15 cellular contexts compared by ENCODE assay signal in the genomic region with DNA sequence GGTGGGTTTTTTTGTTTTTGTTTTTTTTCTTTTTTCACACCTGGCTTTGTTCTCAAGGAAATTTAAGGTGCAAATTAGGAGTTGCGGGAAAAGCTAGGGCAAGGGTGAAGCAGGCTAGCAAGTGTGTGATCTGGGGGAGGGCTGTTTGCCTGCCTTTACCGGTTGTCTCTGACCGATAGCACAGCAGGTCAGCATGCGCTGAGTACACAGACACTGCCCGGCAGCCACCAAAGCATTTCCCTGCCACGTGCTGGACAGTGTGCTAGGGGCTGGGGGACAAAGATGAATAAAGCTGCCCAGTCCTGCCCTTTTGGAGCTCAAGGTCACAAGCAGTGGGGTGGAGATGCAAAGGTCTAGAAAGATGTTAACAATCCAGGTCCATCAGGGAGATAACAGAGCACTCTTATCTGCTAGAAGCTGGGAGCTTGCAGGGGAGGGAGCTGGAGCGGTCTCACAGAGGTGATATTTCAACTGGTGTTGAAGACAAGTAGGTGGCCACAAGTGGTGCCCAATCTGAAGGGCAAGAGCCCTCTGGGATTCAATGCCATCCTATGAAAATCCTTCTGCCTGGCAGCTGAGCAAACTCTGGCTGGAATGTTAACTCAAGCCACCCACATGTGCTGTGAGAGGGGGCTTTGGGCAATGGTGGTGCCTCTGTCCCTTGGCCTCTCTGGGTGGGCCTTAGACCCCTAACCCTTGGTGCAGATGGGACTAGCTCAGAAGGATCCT. TPM values are rescaled to one million over a fixed set of nuclear protein-coding genes. Genes with fewer than 3 reads are reported as not detected.
DNase-seq lines count a peak whose midpoint lies in the region; ATAC-seq and TF ChIP-seq lines count a peak whose summit lies in the region.
"Had no signal": no experiment of that assay in that cellular context is flagged by ENCODE, and none has a peak within 500 bp of the region (broad histone marks: within the 10 kb centered on the region; RNA-seq: fewer than 3 reads in every experiment).

No MANE protein-coding gene starts in this region.

- H3K27ac Mint-ChIP-seq in nephron (peak overlapping the region; percentile 4 to 75 (median 49)), osteocyte (ENCODE audit: unreplicated experiment) (no peak overlapping the region)
- no peak overlapping the region for H3K27ac Mint-ChIP-seq in stimulated activated naive CD8-positive, alpha-beta T cell treated with anti-CD3 and anti-CD28 coated beads, Interleukin-15, amount 100 ng/mL, for 72 hours
- H3K27ac Mint-ChIP-seq: activated T-helper 1 cell treated with anti-CD3 and anti-CD28 coated beads, Interleukin-12 subunit alpha, Interleukin-12 subunit beta, Interleukin-2, Interleukin-4 antibody, amounts not matched to agents 30 ng/mL and 10 ng/mL and 1 ng/mL, durations not matched to agents 14 hours and 24 hours and 36 hours had no signal

- H3K36me3 ChIP-seq in heart right ventricle: no peaks in the 10 kb centered on the region
- H3K36me3 ChIP-seq in ascending aorta: no peaks in the 10 kb centered on the region
- H3K36me3 ChIP-seq: thyroid gland had no signal

- H3K4me1 Mint-ChIP-seq in nephron (peaks cover 36% of the 10 kb centered on the region), osteocyte (ENCODE audit: unreplicated experiment) (peaks cover 4% of the 10 kb centered on the region)
- peaks cover 27% of the 10 kb centered on the region for H3K4me1 Mint-ChIP-seq in stimulated activated naive CD8-positive, alpha-beta T cell treated with anti-CD3 and anti-CD28 coated beads, Interleukin-15, amount 100 ng/mL, for 72 hours

- intact Hi-C loops in heart right ventricle (cut with DNase I) (loop anchor here in 8 of 10 donors (2.0 to 10.0 kb wide), 7 partner anchors 61 to 247 kb away; partner anchors contain the start of genes LRRC73 (in 1 of the 8), POLR1C (in 1 of the 8) and YIPF3 (in 1 of the 8)), ascending aorta (cut with DNase I) (no loop called here)

- H3K27me3 ChIP-seq in heart right ventricle (peaks cover 0 to 35% (median 9%) of the 10 kb centered on the region in 7 donors), ascending aorta (peaks cover 7% of the 10 kb centered on the region)
- H3K27me3 ChIP-seq: thyroid gland had no signal

- WGBS in heart right ventricle, 2 donors: 63 to 69% methylated on average over 7 of the region's 7 CpGs

- H3K36me3 Mint-ChIP-seq in nephron (ENCODE audit: low read depth) (no peaks in the 10 kb centered on the region), osteocyte (ENCODE audit: unreplicated experiment) (no peaks in the 10 kb centered on the region)

- peak in 7 of 8 donors; percentile 2 to 50 (median 39) for ATAC-seq in heart right ventricle
- ATAC-seq in GM19467 (IDR thresholded peaks at IDR 0.05; ENCODE audit: unreplicated experiment): no peak
- ATAC-seq in stimulated activated naive CD8-positive, alpha-beta T cell treated with anti-CD3 and anti-CD28 coated beads, Interleukin-15, amount 100 ng/mL, for 72 hours: no peak

- H3K4me3 Mint-ChIP-seq in nephron (peak overlapping the region in 1 of 3 experiments; percentile 58), osteocyte (ENCODE audit: unreplicated experiment) (no peak overlapping the region)
- H3K4me3 Mint-ChIP-seq in stimulated activated naive CD8-positive, alpha-beta T cell treated with anti-CD3 and anti-CD28 coated beads, Interleukin-15, amount 100 ng/mL, for 72 hours: no peak overlapping the region
- H3K4me3 Mint-ChIP-seq: activated T-helper 1 cell treated with anti-CD3 and anti-CD28 coated beads, Interleukin-12 subunit alpha, Interleukin-12 subunit beta, Interleukin-2, Interleukin-4 antibody, amounts not matched to agents 30 ng/mL and 10 ng/mL and 1 ng/mL, durations not matched to agents 14 hours and 24 hours and 36 hours had no signal

- H3K4me1 ChIP-seq in heart right ventricle (peaks cover 6 to 37% (median 23%) of the 10 kb centered on the region in 9 donors), ascending aorta (no peaks in the 10 kb centered on the region)

- H3K4me3 ChIP-seq in heart right ventricle (no peak overlapping the region), ascending aorta (no peak overlapping the region)
- H3K4me3 ChIP-seq: thyroid gland had no signal

- no peaks in the 10 kb centered on the region for H3K9me3 Mint-ChIP-seq in nephron
- H3K9me3 Mint-ChIP-seq in stimulated activated naive CD8-positive, alpha-beta T cell treated with anti-CD3 and anti-CD28 coated beads, Interleukin-15, amount 100 ng/mL, for 72 hours: no peaks in the 10 kb centered on the region
- H3K9me3 Mint-ChIP-seq in osteocyte (ENCODE audit: unreplicated experiment): no peaks in the 10 kb centered on the region
- H3K9me3 Mint-ChIP-seq: activated T-helper 1 cell treated with anti-CD3 and anti-CD28 coated beads, Interleukin-12 subunit alpha, Interleukin-12 subunit beta, Interleukin-2, Interleukin-4 antibody, amounts not matched to agents 30 ng/mL and 10 ng/mL and 1 ng/mL, durations not matched to agents 14 hours and 24 hours and 36 hours had no signal

- peaks cover 45% of the 10 kb centered on the region for H3K27me3 Mint-ChIP-seq in nephron (ENCODE audit: low read depth)
- H3K27me3 Mint-ChIP-seq in stimulated activated naive CD8-positive, alpha-beta T cell treated with anti-CD3 and anti-CD28 coated beads, Interleukin-15, amount 100 ng/mL, for 72 hours: peaks cover 43% of the 10 kb centered on the region
- peaks cover 17% of the 10 kb centered on the region for H3K27me3 Mint-ChIP-seq in osteocyte (ENCODE audit: unreplicated experiment)

- H3K27ac ChIP-seq in heart right ventricle: peak overlapping the region in 9 of 10 donors; percentile 62 to 84 (median 73)
- no peak overlapping the region for H3K27ac ChIP-seq in ascending aorta

- H3K9me3 ChIP-seq in heart right ventricle (no peaks in the 10 kb centered on the region), ascending aorta (no peaks in the 10 kb centered on the region)
- H3K9me3 ChIP-seq: thyroid gland had no signal

- peak; percentile 7 for DNase-seq in COLO668 (lab: John Stamatoyannopoulos, UW; ENCODE audit: unreplicated experiment)
- DNase-seq in SHP77 (lab: John Stamatoyannopoulos, UW): peak; percentile 73 to 74
- DNase-seq in heart right ventricle: no peak
- no peak for DNase-seq in ascending aorta (ENCODE audit: low spot score in 2 of 2)
- no peak for DNase-seq in stimulated activated naive CD8-positive, alpha-beta T cell treated with anti-CD3 and anti-CD28 coated beads, Interleukin-15, amount 100 ng/mL, for 72 hours
- no peak for DNase-seq in osteocyte (ENCODE audit: extremely low spot score, unreplicated experiment)
- DNase-seq: activated CD4-positive, alpha-beta T cell treated with anti-CD3 and anti-CD28 coated beads for 4 hours; GOT3; SW 1271 had no signal

- TF ChIP-seq CTCF in heart right ventricle (IDR thresholded peaks at IDR 0.05): no peak
- no peak for TF ChIP-seq CTCF in nephron (IDR thresholded peaks at IDR 0.05; ENCODE audit: unreplicated experiment in 3 of 3)
- no peak for TF ChIP-seq CTCF in ascending aorta (IDR thresholded peaks at IDR 0.05)
- no peak for TF ChIP-seq CTCF in osteocyte (IDR thresholded peaks at IDR 0.05)

RNA-seq across cellular contexts. Expression of gene TTBK1, which starts 24.5 kb away (rescaled TPM):
- total RNA-seq in heart right ventricle (under 1 TPM; 0.22 to 0.69 (median 0.32) TPM), ascending aorta (not detected), osteocyte (0.05 and 0.08 TPM in 2 replicates)
- polyA plus RNA-seq in heart right ventricle: under 1 TPM; 0.04 to 0.22 TPM
- total RNA-seq: A673 had no signal

RNA-seq across cellular contexts. Expression of gene SLC22A7, which starts 30.3 kb away (rescaled TPM):
- total RNA-seq in heart right ventricle (under 1 TPM in 5 of 10 donors, not detected in 5; 0.15 to 0.37 (median 0.25) TPM), ascending aorta (1.8 TPM), osteocyte (not detected in 2 replicates)
- polyA plus RNA-seq in heart right ventricle: under 1 TPM in 1 of 2 donors, not detected in 1; 0.15 TPM
- total RNA-seq: A673; activated T-helper 1 cell treated with anti-CD3 and anti-CD28 coated beads, Interleukin-12 subunit alpha, Interleukin-12 subunit beta, Interleukin-2, Interleukin-4 antibody, amounts not matched to agents 30 ng/mL and 10 ng/mL and 1 ng/mL, durations not matched to agents 14 hours and 24 hours and 36 hours; sciatic nerve; thyroid gland had no signal

RNA-seq across cellular contexts. Expression of gene DNPH1, which starts 38.5 kb away (rescaled TPM):
- total RNA-seq in heart right ventricle (10 to 100 TPM; 16.0 to 29.6 (median 25.7) TPM), ascending aorta (39.1 TPM), osteocyte (27.2 and 35.6 TPM in 2 replicates)
- polyA plus RNA-seq in heart right ventricle: 10 to 100 TPM; 25.0 to 51.3 TPM

RNA-seq across cellular contexts. Expression of gene CRIP3, which starts 40.8 kb away (rescaled TPM):
- 10 to 100 TPM in 7 of 10 donors, 1 to 10 TPM in 3; 2.7 to 84.5 (median 26.3) TPM for total RNA-seq in heart right ventricle
- 10 to 100 TPM in 1 of 2 donors, 1 to 10 TPM in 1; 3.0 to 72.3 TPM for polyA plus RNA-seq in heart right ventricle
- not detected for total RNA-seq in ascending aorta
- 1.4 and 1.8 TPM in 2 replicates for total RNA-seq in osteocyte
- total RNA-seq: activated T-helper 1 cell treated with anti-CD3 and anti-CD28 coated beads, Interleukin-12 subunit alpha, Interleukin-12 subunit beta, Interleukin-2, Interleukin-4 antibody, amounts not matched to agents 30 ng/mL and 10 ng/mL and 1 ng/mL, durations not matched to agents 14 hours and 24 hours and 36 hours had no signal

Comparison
In these comparisons a context has a peak if more than half of its experiments do, and no peak if none do; other contexts are left out.
1. DNase-seq: peak in COLO668 (single experiment) and SHP77 (2 of 2); none in heart right ventricle (0 of 2), ascending aorta (0 of 2), stimulated activated naive CD8-positive, alpha-beta T cell treated with anti-CD3 and anti-CD28 coated beads, Interleukin-15, amount 100 ng/mL, for 72 hours (0 of 2) and osteocyte (single experiment).
2. ATAC-seq: peak in heart right ventricle (7 of 8); none in GM19467 (single experiment) and stimulated activated naive CD8-positive, alpha-beta T cell treated with anti-CD3 and anti-CD28 coated beads, Interleukin-15, amount 100 ng/mL, for 72 hours (single experiment).
3. H3K27ac ChIP-seq: peak in heart right ventricle (9 of 10); none in ascending aorta (0 of 2).
4. H3K27ac Mint-ChIP-seq: peak in nephron (3 of 3); none in stimulated activated naive CD8-positive, alpha-beta T cell treated with anti-CD3 and anti-CD28 coated beads, Interleukin-15, amount 100 ng/mL, for 72 hours (0 of 2) and osteocyte (single experiment).